Comparison of ENCODE assay signal across 11 cellular contexts in the genomic region with DNA sequence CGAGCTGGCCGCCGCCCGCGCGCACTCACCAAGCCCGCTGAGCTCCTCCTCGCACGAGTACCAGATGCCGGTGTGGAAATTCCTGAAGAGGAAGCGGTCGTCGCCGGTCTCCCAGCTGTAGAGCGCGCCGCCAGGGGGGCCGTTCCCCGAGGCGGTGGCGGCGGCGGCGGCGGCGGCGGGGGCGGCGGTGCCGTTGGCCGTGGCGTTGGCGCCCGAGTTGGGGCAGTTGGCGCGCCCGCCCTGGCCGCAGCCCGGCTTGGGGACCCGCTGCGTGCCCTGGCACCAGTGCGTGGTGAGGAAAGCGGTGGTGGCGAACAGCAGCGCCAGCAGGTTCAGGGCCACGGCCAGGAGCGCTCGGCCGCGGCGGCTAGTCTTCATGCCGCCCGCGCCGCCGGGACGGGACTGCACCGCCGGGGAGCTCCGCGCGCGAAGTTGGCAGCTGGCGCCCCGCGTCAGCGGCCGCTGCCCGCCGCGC. TPM values are rescaled to one million over a fixed set of nuclear protein-coding genes. Genes with fewer than 3 reads are reported as not detected.
A peak's percentile ranks its signal among the peaks of the same experiment; 100 is the strongest.
DNase-seq lines count a peak whose midpoint lies in the region; TF ChIP-seq lines count a peak whose summit lies in the region.
"Had no signal": no experiment of that assay in that cellular context is flagged by ENCODE, and none has a peak within 500 bp of the region (broad histone marks: within the 10 kb centered on the region; RNA-seq: fewer than 3 reads in every experiment).

No MANE protein-coding gene starts in this region.

- H3K4me3 Mint-ChIP-seq in CD14-positive monocyte = no peak overlapping the region

- H3K4me1 ChIP-seq in left ventricle myocardium inferior = peaks cover 11% of the 10 kb centered on the region
- no peaks in the 10 kb centered on the region for H3K4me1 ChIP-seq in PC-9 (replicated peaks; ENCODE audit: insufficient read depth)

- H3K27ac ChIP-seq in left ventricle myocardium inferior (replicated peaks) (no peak overlapping the region), PC-9 (no peak overlapping the region)
- H3K27ac ChIP-seq: 22Rv1 had no signal

- no peak overlapping the region for H3K4me2 ChIP-seq in PC-9

- H3K27ac Mint-ChIP-seq in CD14-positive monocyte = no peak overlapping the region

- no peaks in the 10 kb centered on the region for H3F3A ChIP-seq in PC-9 (ENCODE audit: insufficient read depth, low read depth)

- CTCF ChIA-PET in PC-9 (lab: Charles Lee) = no interaction called here

- H3K79me2 ChIP-seq in PC-9 (ENCODE audit: low read depth) = no peaks in the 10 kb centered on the region

- peaks cover 77% of the 10 kb centered on the region for H3K27me3 ChIP-seq in left ventricle myocardium inferior (ENCODE audit: low read depth)
- H3K27me3 ChIP-seq in PC-9 (ENCODE audit: insufficient read depth, low read depth) = peaks cover 62% of the 10 kb centered on the region

- DNase-seq in DMS 273 (lab: John Stamatoyannopoulos, UW; ENCODE audit: unreplicated experiment) (peak; percentile 69), DMS 273 treated with DMSO at 0.1 percent for 48 hours (lab: John Stamatoyannopoulos, UW) (no peak), NB4 (ENCODE audit: low read depth) (peak; percentile 50), left ventricle myocardium inferior (no peak), skeletal muscle cell (ENCODE audit: low read depth) (no peak), CD14-positive monocyte (ENCODE audit: low spot score) (no peak), NCI-H446 (lab: John Stamatoyannopoulos, UW) (no peak), PC-9 (no peak)

- no peak for TF ChIP-seq POLR2A in NB4 (IDR thresholded peaks at IDR 0.05; ENCODE audit: extremely low read depth, insufficient read length)

- intact Hi-C loops in left ventricle myocardium inferior (cut with micrococcal nuclease) = no loop called here
- intact Hi-C loops in CD14-positive monocyte (cut with micrococcal nuclease) = no loop called here
- intact Hi-C loops in PC-9 (cut with micrococcal nuclease; ENCODE audit: unreplicated experiment) = no loop called here

- H3K4me3 ChIP-seq in NB4 (ENCODE audit: low read depth, low read length) = no peak overlapping the region
- H3K4me3 ChIP-seq in left ventricle myocardium inferior = peak overlapping the region; percentile 52
- peak overlapping the region; percentile 31 for H3K4me3 ChIP-seq in skeletal muscle cell (ENCODE audit: low read depth, low read length)
- H3K4me3 ChIP-seq in PC-9 = no peak overlapping the region

- H3K9me2 ChIP-seq in PC-9 (ENCODE audit: insufficient read depth) = no peaks in the 10 kb centered on the region

- H3K27me3 Mint-ChIP-seq in CD14-positive monocyte (ENCODE audit: low read depth in 3 of 3) = peaks cover 48 to 79% (median 58%) of the 10 kb centered on the region in 3 donors

- H3K36me3 Mint-ChIP-seq in CD14-positive monocyte = no peaks in the 10 kb centered on the region

- TF ChIP-seq CTCF in NB4 (IDR thresholded peaks at IDR 0.05; ENCODE audit: low read depth, low read length) (no peak), left ventricle myocardium inferior (IDR thresholded peaks at IDR 0.05; ENCODE audit: borderline replicate concordance) (no peak), CD14-positive monocyte (IDR thresholded peaks at IDR 0.05) (no peak), PC-9 (conservative IDR thresholded peaks at IDR 0.05) (no peak)

- POLR2A ChIA-PET in PC-9 (lab: Charles Lee; ENCODE audit: unreplicated experiment) = no interaction called here

- BruUV-seq in PC-9 (replicated peaks; lab: Mats Ljungman, UMichigan) = no TSS peak

- H3K4me1 Mint-ChIP-seq in CD14-positive monocyte = no peaks in the 10 kb centered on the region
- H3K4me1 Mint-ChIP-seq: central memory CD8-positive, alpha-beta T cell had no signal

- H4K20me1 ChIP-seq in PC-9 (ENCODE audit: insufficient read depth) = no peaks in the 10 kb centered on the region

- no peak overlapping the region for H2AFZ ChIP-seq in PC-9

- H3K9me3 ChIP-seq in left ventricle myocardium inferior (replicated peaks) = no peaks in the 10 kb centered on the region
- H3K9me3 ChIP-seq in PC-9 (ENCODE audit: insufficient read depth, low read depth) = no peaks in the 10 kb centered on the region

- H3K36me3 ChIP-seq in left ventricle myocardium inferior (no peaks in the 10 kb centered on the region), PC-9 (ENCODE audit: low read depth) (no peaks in the 10 kb centered on the region)

- H3K9me3 Mint-ChIP-seq in CD14-positive monocyte = peaks cover 0 to 5% (median 1%) of the 10 kb centered on the region in 7 donors
- H3K9me3 Mint-ChIP-seq: central memory CD8-positive, alpha-beta T cell had no signal

RNA-seq across cellular contexts. Expression of a gene that starts 0.4 kb away (rescaled TPM):
- 3.4 TPM for total RNA-seq in left ventricle myocardium inferior
- polyA plus RNA-seq in CD14-positive monocyte = not detected
- not detected in 2 replicates for total RNA-seq in PC-9 (2021)
- total RNA-seq: liver had no signal
- polyA plus RNA-seq: liver had no signal

Comparison
In these comparisons a context has a peak if more than half of its experiments do, and no peak if none do; other contexts are left out.
1. DNase-seq: peak in DMS 273 (single experiment) and NB4 (single experiment); none in DMS 273 treated with DMSO at 0.1 percent for 48 hours (single experiment), left ventricle myocardium inferior (single experiment), skeletal muscle cell (single experiment), CD14-positive monocyte (single experiment), NCI-H446 (0 of 2) and PC-9 (0 of 2).
2. H3K4me3 ChIP-seq: peak in left ventricle myocardium inferior (single experiment) and skeletal muscle cell (single experiment); none in NB4 (single experiment) and PC-9 (single experiment).